19 cellular contexts compared by ENCODE assay signal in genomic region chr10:80513106-80513505, GRCh38. TPM values are rescaled to one million over a fixed set of nuclear protein-coding genes. Genes with fewer than 3 reads are reported as not detected.
DNase-seq lines count a peak whose midpoint lies in the region; ATAC-seq and TF ChIP-seq lines count a peak whose summit lies in the region.
"Had no signal": no experiment of that assay in that cellular context is flagged by ENCODE, and none has a peak within 500 bp of the region (broad histone marks: within the 10 kb centered on the region; RNA-seq: fewer than 3 reads in every experiment).

No MANE protein-coding gene starts in this region.

- no peaks in the 10 kb centered on the region for H3K9me3 ChIP-seq in BLaER1
- no peaks in the 10 kb centered on the region for H3K9me3 ChIP-seq in T-helper 17 cell (ENCODE audit: control insufficient read depth, low read length, poor library complexity, severe bottlenecking)
- no peaks in the 10 kb centered on the region for H3K9me3 ChIP-seq in sigmoid colon
- H3K9me3 ChIP-seq in endodermal cell (ENCODE audit: control insufficient read depth, low read length), result no peaks in the 10 kb centered on the region
- H3K9me3 ChIP-seq: BE2C had no signal

- TF ChIP-seq CTCF in sigmoid colon (IDR thresholded peaks at IDR 0.05) (no peak), endodermal cell (conservative IDR thresholded peaks at IDR 0.05) (no peak)

- TF ChIP-seq POLR2A in sigmoid colon (IDR thresholded peaks at IDR 0.05), result no peak

- 94 to 96% methylated on average over 6 of the region's 6 CpGs for WGBS in sigmoid colon, 2 donors
- WGBS in endodermal cell (ENCODE audit: insufficient coverage in 1 of 2, insufficient read length in 1 of 2), 2 experiments, result 91 to 96% methylated on average over 4 to 6 of the region's 6 CpGs

- no peak overlapping the region for H3K4me3 ChIP-seq in BLaER1
- no peak overlapping the region for H3K4me3 ChIP-seq in sigmoid colon
- H3K4me3 ChIP-seq in endodermal cell (ENCODE audit: low read length), result no peak overlapping the region
- H3K4me3 ChIP-seq: K562 had no signal

- intact Hi-C loops in sigmoid colon (cut with DNase I), result no loop called here

- H3K4me1 ChIP-seq in BLaER1 (peaks cover 100% of the 10 kb centered on the region), sigmoid colon (no peaks in the 10 kb centered on the region), endodermal cell (ENCODE audit: control insufficient read depth, insufficient read depth, low read length) (no peaks in the 10 kb centered on the region)
- H3K4me1 ChIP-seq: BE2C had no signal

- H3K27ac Mint-ChIP-seq in activated T-cell treated with anti-CD3 and anti-CD28 coated beads, Interleukin-2, amount 50 U/mL, for 24 hours, result peak overlapping the region; percentile 64
- H3K27ac Mint-ChIP-seq in T-helper 17 cell (peak overlapping the region; percentile 90), endodermal cell (no peak overlapping the region)

- H3K36me3 Mint-ChIP-seq in activated T-cell treated with anti-CD3 and anti-CD28 coated beads, Interleukin-2, amount 50 U/mL, for 24 hours (ENCODE audit: low read depth), result peaks cover 93% of the 10 kb centered on the region
- peaks cover 10% of the 10 kb centered on the region for H3K36me3 Mint-ChIP-seq in T-helper 17 cell (ENCODE audit: low read depth)
- H3K36me3 Mint-ChIP-seq in endodermal cell (ENCODE audit: low read depth), result peaks cover 79% of the 10 kb centered on the region

- ATAC-seq in T-helper 17 cell, result no peak
- ATAC-seq: K562 had no signal

- H3K9ac ChIP-seq in BLaER1 (peak overlapping the region; percentile 32), endodermal cell (ENCODE audit: extremely low read depth, low read length, poor library complexity, severe bottlenecking) (no peak overlapping the region)

- H3K4me2 ChIP-seq in BLaER1, result peak overlapping the region; percentile 78; the same call in 1 of the 2 replicates

- DNase-seq in activated T-cell treated with anti-CD3 and anti-CD28 coated beads, Interleukin-2, amount 50 U/mL, for 24 hours, result no peak
- DNase-seq in activated T-cell treated with anti-CD3 and anti-CD28 coated beads, Interleukin-2, amount 50 U/mL, for 48 hours, result no peak
- no peak for DNase-seq in T-helper 17 cell
- DNase-seq in sigmoid colon, result peak; percentile 39
- DNase-seq in activated gamma-delta T cell treated with Interleukin-2 at 50 U/mL for 16 hours, result no peak
- no peak for DNase-seq in activated CD8-positive, alpha-beta memory T cell treated with anti-CD3 and anti-CD28 coated beads, Interleukin-2, amount 50 U/mL, for 4 hours
- no peak for DNase-seq in endodermal cell
- DNase-seq: BE2C, COR-L47, DMS 273 treated with DMSO at 0.1 percent for 48 hours, DND-41, NCI-H1105 treated with DMSO at 0.1 percent for 48 hours, NCI-H1694 treated with DMSO at 0.1 percent for 48 hours, OCI-M1, SIG-M5 had no signal

- no peaks in the 10 kb centered on the region for H3K27me3 Mint-ChIP-seq in activated T-cell treated with anti-CD3 and anti-CD28 coated beads, Interleukin-2, amount 50 U/mL, for 24 hours
- H3K27me3 Mint-ChIP-seq in T-helper 17 cell (no peaks in the 10 kb centered on the region), endodermal cell (ENCODE audit: insufficient read depth) (no peaks in the 10 kb centered on the region)

- TF ChIP-seq EP300 in sigmoid colon (IDR thresholded peaks at IDR 0.05), result no peak

- H3K4me3 Mint-ChIP-seq in activated T-cell treated with anti-CD3 and anti-CD28 coated beads, Interleukin-2, amount 50 U/mL, for 24 hours, result no peak overlapping the region
- H3K4me3 Mint-ChIP-seq in T-helper 17 cell (no peak overlapping the region), endodermal cell (no peak overlapping the region)

- H4K20me1 ChIP-seq in BLaER1, result peaks cover 91% of the 10 kb centered on the region

- peak overlapping the region; percentile 60; the same call in 1 of the 2 replicates for H3K27ac ChIP-seq in BLaER1
- H3K27ac ChIP-seq in sigmoid colon, result no peak overlapping the region
- H3K27ac ChIP-seq in endodermal cell (ENCODE audit: low read depth, low read length), result no peak overlapping the region

- H3K4me1 Mint-ChIP-seq in activated T-cell treated with anti-CD3 and anti-CD28 coated beads, Interleukin-2, amount 50 U/mL, for 24 hours (ENCODE audit: low read depth), result peaks cover 29% of the 10 kb centered on the region
- H3K4me1 Mint-ChIP-seq in T-helper 17 cell (peaks cover 14% of the 10 kb centered on the region), endodermal cell (peaks cover 4% of the 10 kb centered on the region)

- H3K27me3 ChIP-seq in BLaER1 (no peaks in the 10 kb centered on the region), sigmoid colon (no peaks in the 10 kb centered on the region), endodermal cell (ENCODE audit: control insufficient read depth, insufficient read depth, low read length, poor library complexity, severe bottlenecking) (no peaks in the 10 kb centered on the region)
- H3K27me3 ChIP-seq: BE2C had no signal

- no peaks in the 10 kb centered on the region for H3K9me3 Mint-ChIP-seq in activated T-cell treated with anti-CD3 and anti-CD28 coated beads, Interleukin-2, amount 50 U/mL, for 24 hours
- no peaks in the 10 kb centered on the region for H3K9me3 Mint-ChIP-seq in endodermal cell

- H3K36me3 ChIP-seq in BLaER1 (peaks cover 92% of the 10 kb centered on the region), sigmoid colon (peaks cover 13 to 96% (median 56%) of the 10 kb centered on the region in 4 donors), endodermal cell (ENCODE audit: control insufficient read depth, insufficient read depth, low read length) (peaks cover 94% of the 10 kb centered on the region)
- H3K36me3 ChIP-seq: BE2C had no signal

RNA-seq across cellular contexts. Expression of gene SH2D4B, which starts 24.6 kb away (rescaled TPM):
- total RNA-seq in T-helper 17 cell, result under 1 TPM; 0.18 to 0.30 TPM
- under 1 TPM in 1 of 4 donors, not detected in 3; 0.33 TPM for total RNA-seq in sigmoid colon
- under 1 TPM in 1 of 3 donors, not detected in 2; 0.06 TPM for polyA plus RNA-seq in sigmoid colon
- total RNA-seq in endodermal cell, result under 1 TPM in 1 of 2 donors, not detected in 1; 0.13 TPM
- polyA plus RNA-seq in endodermal cell (2013, experiment 1 of 2), result not detected
- 0.33 TPM for polyA plus RNA-seq in endodermal cell (2013, experiment 2 of 2)
- total RNA-seq: G401, RPMI7951 had no signal

RNA-seq across cellular contexts. Expression of gene TSPAN14, which starts 59.0 kb away (rescaled TPM):
- total RNA-seq in T-helper 17 cell (100 to 1,000 TPM; 118 to 139 TPM), sigmoid colon (10 to 100 TPM; 22.0 to 29.9 (median 23.9) TPM), endodermal cell (100 to 1,000 TPM; 121 to 123 TPM)
- polyA plus RNA-seq in sigmoid colon, result 10 to 100 TPM; 12.0 to 67.3 (median 14.1) TPM
- 142 TPM for polyA plus RNA-seq in endodermal cell (2013, experiment 1 of 2)
- polyA plus RNA-seq in endodermal cell (2013, experiment 2 of 2), result 127 TPM
